ENCODE assay signal across 22 cellular contexts in the genomic region with DNA sequence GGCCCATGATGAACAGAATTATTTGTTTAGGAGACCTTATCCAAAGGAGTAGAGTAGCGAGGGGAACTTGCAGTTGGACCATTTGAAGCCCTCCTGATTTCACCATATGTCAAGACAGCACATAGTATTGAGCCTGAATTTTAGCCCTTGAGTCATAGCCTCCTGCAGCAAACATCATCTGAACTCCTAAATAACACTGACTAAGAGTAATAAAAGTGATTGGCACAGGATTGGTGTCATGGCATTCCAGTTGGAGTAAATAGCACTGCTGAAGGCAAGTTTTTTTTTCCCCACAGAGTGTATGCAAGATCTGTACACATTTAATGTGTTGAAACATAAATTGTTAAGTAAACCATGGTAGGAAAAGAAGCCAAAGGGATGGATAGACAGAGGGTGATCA.
DNase-seq lines count a peak whose midpoint lies in the region; ATAC-seq and TF ChIP-seq lines count a peak whose summit lies in the region.
"Had no signal": no experiment of that assay in that cellular context is flagged by ENCODE, and none has a peak within 500 bp of the region (broad histone marks: within the 10 kb centered on the region; RNA-seq: fewer than 3 reads in every experiment).

No MANE protein-coding gene starts in this region.

- no peaks in the 10 kb centered on the region for H3K9me3 ChIP-seq in hepatocyte (ENCODE audit: low read depth)
- H3K9me3 ChIP-seq in body of pancreas, result no peaks in the 10 kb centered on the region
- H3K9me3 ChIP-seq: breast epithelium, lower lobe of right lung, testis had no signal

- intact Hi-C loops in body of pancreas (cut with DNase I), result no loop called here

- H3K4me3 ChIP-seq in hepatocyte (no peak overlapping the region), body of pancreas (no peak overlapping the region)
- H3K4me3 ChIP-seq: breast epithelium, K562, lower lobe of right lung, skin epidermis, testis had no signal

- H3K4me2 ChIP-seq in hepatocyte, result no peak overlapping the region

- H3K36me3 ChIP-seq in hepatocyte (replicated peaks; ENCODE audit: insufficient read depth, low read depth) (no peaks in the 10 kb centered on the region), body of pancreas (replicated peaks in 1 of 2; ENCODE audit: insufficient read depth in 1 of 2, low read depth in 2 of 2) (no peaks in the 10 kb centered on the region)
- H3K36me3 ChIP-seq: breast epithelium, lower lobe of right lung had no signal

- no peak for TF ChIP-seq POLR2A in body of pancreas (IDR thresholded peaks at IDR 0.05)

- no peaks in the 10 kb centered on the region for H3K79me2 ChIP-seq in hepatocyte
- H3K79me2 ChIP-seq: parathyroid adenoma had no signal

- H3K9me3 Mint-ChIP-seq in HFFc6, result no peaks in the 10 kb centered on the region
- no peaks in the 10 kb centered on the region for H3K9me3 Mint-ChIP-seq in activated CD4-positive, alpha-beta T cell treated with anti-CD3 and anti-CD28 coated beads, Interleukin-2, amount 10 ng/mL, durations not matched to agents 7 days and 5 days

- POLR2A ChIA-PET in activated CD4-positive, alpha-beta T cell treated with anti-CD3 and anti-CD28 coated beads, Interleukin-2, amount 10 ng/mL, durations not matched to agents 7 days and 5 days (lab: Charles Lee), result no interaction called here

- H3K4me3 Mint-ChIP-seq in HFFc6, result no peak overlapping the region
- H3K4me3 Mint-ChIP-seq in activated CD4-positive, alpha-beta T cell treated with anti-CD3 and anti-CD28 coated beads, Interleukin-2, amount 10 ng/mL, durations not matched to agents 7 days and 5 days, result no peak overlapping the region
- H3K4me3 Mint-ChIP-seq: activated naive CD8-positive, alpha-beta T cell; CD4-positive, CD25-positive, alpha-beta regulatory T cell; naive thymus-derived CD8-positive, alpha-beta T cell had no signal

- CTCF ChIA-PET in activated CD4-positive, alpha-beta T cell treated with anti-CD3 and anti-CD28 coated beads, Interleukin-2, amount 10 ng/mL, durations not matched to agents 7 days and 5 days (lab: Charles Lee), result no interaction called here

- 0 out of 2 replicates have a peak, but pooled peaks cover 5% of the 10 kb centered on the region for H3K4me1 Mint-ChIP-seq in HFFc6 (ENCODE audit: low read depth)
- no peaks in the 10 kb centered on the region for H3K4me1 Mint-ChIP-seq in activated CD4-positive, alpha-beta T cell treated with anti-CD3 and anti-CD28 coated beads, Interleukin-2, amount 10 ng/mL, durations not matched to agents 7 days and 5 days
- H3K4me1 Mint-ChIP-seq: CD4-positive, CD25-positive, alpha-beta regulatory T cell; naive thymus-derived CD8-positive, alpha-beta T cell had no signal

- H3K27me3 ChIP-seq in hepatocyte (no peaks in the 10 kb centered on the region), body of pancreas (no peaks in the 10 kb centered on the region)
- H3K27me3 ChIP-seq: breast epithelium, testis had no signal

- peaks cover 5% of the 10 kb centered on the region for H3K27me3 Mint-ChIP-seq in HFFc6 (ENCODE audit: insufficient read depth)
- H3K27me3 Mint-ChIP-seq in activated CD4-positive, alpha-beta T cell treated with anti-CD3 and anti-CD28 coated beads, Interleukin-2, amount 10 ng/mL, durations not matched to agents 7 days and 5 days, result peaks cover 3% of the 10 kb centered on the region
- H3K27me3 Mint-ChIP-seq: CD4-positive, CD25-positive, alpha-beta regulatory T cell had no signal

- WGBS in hepatocyte (ENCODE audit: low lambda C conversion rate, missing lambda C conversion rate), result 100% methylated on average over 1 of the region's 1 CpG
- 89 to 97% methylated on average over 1 of the region's 1 CpG for WGBS in body of pancreas, 2 donors

- H3K4me1 ChIP-seq in hepatocyte (ENCODE audit: insufficient read depth) (no peaks in the 10 kb centered on the region), body of pancreas (no peaks in the 10 kb centered on the region)
- H3K4me1 ChIP-seq: breast epithelium, lower lobe of right lung, parathyroid adenoma, testis had no signal

- H3K9me2 ChIP-seq in hepatocyte (replicated peaks; ENCODE audit: insufficient read depth), result no peaks in the 10 kb centered on the region

- no peak for ATAC-seq in body of pancreas
- ATAC-seq: K562; lower lobe of right lung; naive thymus-derived CD8-positive, alpha-beta T cell had no signal

- DNase-seq in A172 (ENCODE audit: low spot score) (peak; percentile 43), HFFc6 (peak; percentile 53), T1000 (lab: John Stamatoyannopoulos, UW) (peak; percentile 38), hepatocyte (ENCODE audit: low spot score) (no peak), body of pancreas (no peak), AG20443 (ENCODE audit: low spot score) (no peak), NCI-H69 (lab: John Stamatoyannopoulos, UW) (no peak)
- DNase-seq in activated CD4-positive, alpha-beta T cell treated with anti-CD3 and anti-CD28 coated beads, Interleukin-2, amount 10 ng/mL, durations not matched to agents 7 days and 5 days, result no peak
- DNase-seq: 8988T; CD4-positive, CD25-positive, alpha-beta regulatory T cell; DMS79; head of caudate nucleus; lower lobe of right lung; naive thymus-derived CD8-positive, alpha-beta T cell; stimulated activated CD4-positive, alpha-beta T cell treated with anti-CD3 and anti-CD28 coated beads, Interleukin-4, amount 100 ng/mL, for 4 hours; testis had no signal

- H3K36me3 Mint-ChIP-seq in HFFc6 (ENCODE audit: low read depth), result no peaks in the 10 kb centered on the region
- H3K36me3 Mint-ChIP-seq in activated CD4-positive, alpha-beta T cell treated with anti-CD3 and anti-CD28 coated beads, Interleukin-2, amount 10 ng/mL, durations not matched to agents 7 days and 5 days (ENCODE audit: low read depth), result no peaks in the 10 kb centered on the region
- H3K36me3 Mint-ChIP-seq: activated naive CD8-positive, alpha-beta T cell; CD4-positive, CD25-positive, alpha-beta regulatory T cell; naive thymus-derived CD8-positive, alpha-beta T cell had no signal

- H3K27ac ChIP-seq in hepatocyte (peak overlapping the region; percentile 31), body of pancreas (no peak overlapping the region)
- H3K27ac ChIP-seq: breast epithelium, HL-60, lower lobe of right lung, parathyroid adenoma, skin epidermis, testis had no signal

- no peak for TF ChIP-seq CTCF in HFFc6 (IDR thresholded peaks at IDR 0.05)
- TF ChIP-seq CTCF in hepatocyte (IDR thresholded peaks at IDR 0.05; ENCODE audit: poor library complexity), result no peak
- TF ChIP-seq CTCF in body of pancreas (IDR thresholded peaks at IDR 0.05), result no peak

- H4K20me1 ChIP-seq in hepatocyte (ENCODE audit: insufficient read depth, poor library complexity, severe bottlenecking), result no peaks in the 10 kb centered on the region

- no peak overlapping the region for H3K27ac Mint-ChIP-seq in HFFc6
- no peak overlapping the region for H3K27ac Mint-ChIP-seq in activated CD4-positive, alpha-beta T cell treated with anti-CD3 and anti-CD28 coated beads, Interleukin-2, amount 10 ng/mL, durations not matched to agents 7 days and 5 days
- H3K27ac Mint-ChIP-seq: activated naive CD8-positive, alpha-beta T cell; CD4-positive, CD25-positive, alpha-beta regulatory T cell; naive thymus-derived CD8-positive, alpha-beta T cell had no signal

- no peak overlapping the region for H2AFZ ChIP-seq in hepatocyte
- H2AFZ ChIP-seq: parathyroid adenoma had no signal

Comparison
In these comparisons a context has a peak if more than half of its experiments do, and no peak if none do; other contexts are left out.
1. DNase-seq: peak in A172 (single experiment), HFFc6 (single experiment) and T1000 (single experiment); none in hepatocyte (single experiment), body of pancreas (0 of 4), AG20443 (single experiment), NCI-H69 (single experiment) and activated CD4-positive, alpha-beta T cell treated with anti-CD3 and anti-CD28 coated beads, Interleukin-2, amount 10 ng/mL, durations not matched to agents 7 days and 5 days (single experiment).